Comparison of ENCODE assay signal across 11 cellular contexts in genomic region chr1:67124455-67124854, GRCh38. TPM values are rescaled to one million over a fixed set of nuclear protein-coding genes. Genes with fewer than 3 reads are reported as not detected.
"Had no signal": no experiment of that assay in that cellular context is flagged by ENCODE, and none has a peak within 500 bp of the region (broad histone marks: within the 10 kb centered on the region; RNA-seq: fewer than 3 reads in every experiment).

No MANE protein-coding gene starts in this region.

- H3K9me3 Mint-ChIP-seq: HFFc6 had no signal

- H3K27ac Mint-ChIP-seq: HFFc6 had no signal

- H3K4me1 ChIP-seq: HAP-1 had no signal

- H3K36me3 ChIP-seq: HAP-1 had no signal

- DNase-seq: GM23248, GOT3, H7, HFFc6, IMR-90 had no signal

- H3K4me3 Mint-ChIP-seq: HFFc6 had no signal

- ATAC-seq: HCT116, K562 had no signal

- FAIRE-seq: HTR-8/SVneo, K562 had no signal

- H3K27ac ChIP-seq: GM23248 had no signal

- H3K4me3 ChIP-seq: GM23248, HAP-1, K562 had no signal

- H3K9me3 ChIP-seq: HAP-1 had no signal

RNA-seq across cellular contexts. Expression of gene C1orf141, which starts 10.3 kb away (rescaled TPM):
- total RNA-seq: GM23248, H4, H7, HFFc6, HT-29, IMR-90, K562 had no signal
- polyA plus RNA-seq: GM23248, IMR-90, K562 had no signal

RNA-seq across cellular contexts. Expression of gene IL23R, which starts 41.8 kb away (rescaled TPM):
- total RNA-seq: GM23248, H4, H7, HFFc6, HT-29, IMR-90 had no signal
- polyA plus RNA-seq: GM23248, IMR-90 had no signal
